Comparison of ENCODE assay signal across 16 cellular contexts in the genomic region with DNA sequence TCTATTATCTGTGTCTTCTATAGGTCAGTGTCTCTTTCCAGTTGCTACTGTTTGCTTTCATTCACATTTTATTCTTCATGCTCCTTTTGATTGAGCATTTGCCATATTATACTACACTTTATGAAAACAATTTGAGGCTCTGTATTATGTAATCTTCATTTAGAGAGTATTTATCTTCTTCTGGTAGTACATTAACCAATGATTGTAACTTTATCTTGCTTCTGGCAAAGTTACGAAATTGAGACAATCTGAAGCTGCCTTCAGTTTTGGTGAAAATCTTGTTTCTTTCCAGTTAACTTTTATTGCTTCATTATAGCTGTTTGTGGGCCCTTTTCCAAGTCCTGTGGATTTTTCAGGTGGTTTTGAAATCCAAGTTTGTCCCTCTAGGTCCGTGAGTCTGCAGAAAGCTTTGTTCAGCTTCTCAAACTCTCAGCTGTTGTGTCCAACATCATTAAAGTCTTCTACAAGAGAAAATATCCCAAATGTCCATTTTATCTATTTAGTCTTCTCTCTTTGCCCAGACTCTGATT.
"Had no signal": no experiment of that assay in that cellular context is flagged by ENCODE, and none has a peak within 500 bp of the region (broad histone marks: within the 10 kb centered on the region; RNA-seq: fewer than 3 reads in every experiment).

No MANE protein-coding gene starts in this region.

- H3K4me3 ChIP-seq: dorsolateral prefrontal cortex, heart left ventricle, neural progenitor cell, ovary, prostate gland had no signal

- H3K36me3 Mint-ChIP-seq: natural killer cell, neural progenitor cell had no signal

- H3K4me1 ChIP-seq: heart left ventricle, prostate gland had no signal

- H3K4me2 ChIP-seq: neural progenitor cell had no signal

- H3K27me3 ChIP-seq: dorsolateral prefrontal cortex, heart left ventricle, neural progenitor cell, ovary had no signal

- H3K36me3 ChIP-seq: heart left ventricle, neural progenitor cell, ovary, prostate gland had no signal

- DNase-seq: cortex of kidney; dorsolateral prefrontal cortex; effector CD8-positive, alpha-beta T cell; heart left ventricle; hypothalamus; mammary epithelial cell; natural killer cell; nucleus accumbens; ovary; retina; stimulated activated CD4-positive, alpha-beta T cell treated with anti-CD3 and anti-CD28 coated beads, Interleukin-12 subunit alpha, Interleukin-12 subunit beta, amount 100 ng/mL, for 4 hours; stimulated activated naive CD4-positive, alpha-beta T cell treated with Interleukin-2 at 50 U/mL for 16 hours had no signal

- H3K9me3 Mint-ChIP-seq: neural progenitor cell had no signal

- FAIRE-seq: frontal cortex, islet of Langerhans had no signal

- H3K4me1 Mint-ChIP-seq: natural killer cell, neural progenitor cell had no signal

- H3K4me3 Mint-ChIP-seq: natural killer cell, neural progenitor cell had no signal

- H2AFZ ChIP-seq: neural progenitor cell had no signal

- H3K9ac ChIP-seq: neural progenitor cell had no signal

- H3K27ac ChIP-seq: dorsolateral prefrontal cortex, heart left ventricle, neural progenitor cell, ovary, prostate gland had no signal

- H3K9me3 ChIP-seq: heart left ventricle, ovary, prostate gland had no signal

- H3K27ac Mint-ChIP-seq: natural killer cell, neural progenitor cell had no signal
